In the genomic region with DNA sequence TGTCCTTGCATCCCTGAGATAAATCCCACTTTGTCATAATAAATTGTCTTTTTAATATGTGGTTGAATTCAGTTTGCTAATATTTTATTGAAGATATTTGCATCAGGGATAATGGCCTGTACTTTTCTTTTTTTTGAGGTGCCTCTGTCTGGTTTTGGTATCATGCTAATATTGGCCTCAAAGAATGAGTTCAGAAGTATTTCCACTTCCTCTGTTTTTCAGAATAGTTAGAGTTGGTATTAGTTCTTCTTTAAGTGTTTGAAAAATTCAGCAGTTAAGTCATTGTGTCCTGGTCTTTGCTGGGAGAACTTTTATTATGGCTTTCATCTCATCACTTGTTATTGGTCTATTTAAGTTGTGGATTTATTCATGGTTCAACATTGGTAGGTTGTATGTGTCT, we compare ENCODE assay signal across 17 cellular contexts.
DNase-seq lines count a peak whose midpoint lies in the region; ATAC-seq and TF ChIP-seq lines count a peak whose summit lies in the region.
"Had no signal": no experiment of that assay in that cellular context is flagged by ENCODE, and none has a peak within 500 bp of the region (broad histone marks: within the 10 kb centered on the region; RNA-seq: fewer than 3 reads in every experiment).

No MANE protein-coding gene starts in this region.

- H3K4me1 Mint-ChIP-seq in CD4-positive, alpha-beta memory T cell, result peaks cover 11 to 20% (median 15%) of the 10 kb centered on the region in 4 donors

- H3K79me2 ChIP-seq in Loucy (ENCODE audit: insufficient read depth, low read length), result no peaks in the 10 kb centered on the region

- peak overlapping the region in 3 of 7 donors; percentile 5 to 91 (median 60) for H3K27ac Mint-ChIP-seq in CD4-positive, alpha-beta memory T cell

- no peaks in the 10 kb centered on the region for H3F3A ChIP-seq in Loucy (ENCODE audit: low read depth)

- no peak for DNase-seq in CD4-positive, alpha-beta memory T cell
- DNase-seq in effector memory CD4-positive, alpha-beta T cell, result no peak
- DNase-seq in stimulated activated CD4-positive, alpha-beta T cell treated with anti-CD3 and anti-CD28 coated beads, Interleukin-4, amount 100 ng/mL, for 24 hours, result no peak
- DNase-seq in dermis blood vessel endothelial cell (no peak), T-helper 1 cell (no peak)
- DNase-seq: DMS79 treated with DMSO at 0.1 percent for 48 hours, HCEC 1CT, NCI-H1105, NCI-H1694 treated with DMSO at 0.1 percent for 48 hours, NCI-H345, NCI-H526 treated with DMSO at 0.1 percent for 48 hours, PC-3 had no signal

- peak overlapping the region; percentile 23 for H3K4me2 ChIP-seq in Loucy (ENCODE audit: low read depth, low read length, poor library complexity, severe bottlenecking)

- no peak overlapping the region for H3K9ac ChIP-seq in Loucy (ENCODE audit: low read depth, low read length, poor library complexity, severe bottlenecking)

- CTCF ChIA-PET in CD4-positive, alpha-beta memory T cell (lab: Charles Lee; ENCODE audit: partially characterized antibody), result no interaction called here

- no peaks in the 10 kb centered on the region for H3K9me2 ChIP-seq in Loucy (replicated peaks; ENCODE audit: low read depth, low read length)

- no peaks in the 10 kb centered on the region for H3K27me3 ChIP-seq in CD4-positive, alpha-beta memory T cell (ENCODE audit: insufficient read depth, low read length)
- H3K27me3 ChIP-seq in Loucy (ENCODE audit: insufficient read depth, low read length, poor library complexity, severe bottlenecking), result no peaks in the 10 kb centered on the region
- H3K27me3 ChIP-seq in effector memory CD4-positive, alpha-beta T cell (replicated peaks; ENCODE audit: control insufficient read depth, insufficient read depth, low read length, poor library complexity, severe bottlenecking), result no peaks in the 10 kb centered on the region

- no peaks in the 10 kb centered on the region for H3K9me3 ChIP-seq in CD4-positive, alpha-beta memory T cell (ENCODE audit: control insufficient read depth in 1 of 2, low read length in 2 of 2)
- no peaks in the 10 kb centered on the region for H3K9me3 ChIP-seq in Loucy (ENCODE audit: insufficient read depth, low read depth, low read length)
- H3K9me3 ChIP-seq in effector memory CD4-positive, alpha-beta T cell (ENCODE audit: control insufficient read depth, low read length), result no peaks in the 10 kb centered on the region

- TF ChIP-seq CTCF in Loucy (conservative IDR thresholded peaks at IDR 0.05; ENCODE audit: low read length), result no peak

- peak overlapping the region; percentile 78 to 94 (median 88) for H3K4me3 Mint-ChIP-seq in CD4-positive, alpha-beta memory T cell

- no peaks in the 10 kb centered on the region for H4K20me1 ChIP-seq in Loucy (ENCODE audit: insufficient read depth, low read length, poor library complexity, severe bottlenecking)

- no peaks in the 10 kb centered on the region for H3K27me3 Mint-ChIP-seq in CD4-positive, alpha-beta memory T cell

- no peaks in the 10 kb centered on the region for H3K9me3 Mint-ChIP-seq in CD4-positive, alpha-beta memory T cell

- no peak overlapping the region for H3K4me3 ChIP-seq in CD4-positive, alpha-beta memory T cell (ENCODE audit: low read length in 2 of 2)
- peak overlapping the region; percentile 38 for H3K4me3 ChIP-seq in Loucy (ENCODE audit: low read length, poor library complexity, severe bottlenecking)
- peak overlapping the region; percentile 22 for H3K4me3 ChIP-seq in effector memory CD4-positive, alpha-beta T cell (ENCODE audit: insufficient read depth, low read depth, low read length, poor library complexity, severe bottlenecking)
- H3K4me3 ChIP-seq: K562 had no signal

- H3K36me3 Mint-ChIP-seq in CD4-positive, alpha-beta memory T cell, result no peaks in the 10 kb centered on the region

- H3K4me1 ChIP-seq in CD4-positive, alpha-beta memory T cell (ENCODE audit: insufficient read depth, low read length), result peaks cover 14% of the 10 kb centered on the region
- H3K4me1 ChIP-seq in Loucy (ENCODE audit: insufficient read depth, low read length, poor library complexity, severe bottlenecking), result no peaks in the 10 kb centered on the region
- no peaks in the 10 kb centered on the region for H3K4me1 ChIP-seq in effector memory CD4-positive, alpha-beta T cell (ENCODE audit: control insufficient read depth, insufficient read depth, low read length, poor library complexity, severe bottlenecking)

- POLR2A ChIA-PET in CD4-positive, alpha-beta memory T cell (lab: Charles Lee; ENCODE audit: partially characterized antibody), result no interaction called here

- H2AFZ ChIP-seq in Loucy (ENCODE audit: low read length), result peak overlapping the region; percentile 33; the same call in 1 of the 2 replicates

- ATAC-seq in GM18511 (IDR thresholded peaks at IDR 0.05; ENCODE audit: unreplicated experiment), result peak; percentile 63
- ATAC-seq: K562, PC-3 had no signal

- intact Hi-C loops in CD4-positive, alpha-beta memory T cell (cut with micrococcal nuclease), result no loop called here

- no peaks in the 10 kb centered on the region for H3K36me3 ChIP-seq in CD4-positive, alpha-beta memory T cell (ENCODE audit: insufficient read depth, low read length)
- no peaks in the 10 kb centered on the region for H3K36me3 ChIP-seq in Loucy (ENCODE audit: insufficient read depth, low read length)
- no peaks in the 10 kb centered on the region for H3K36me3 ChIP-seq in effector memory CD4-positive, alpha-beta T cell (ENCODE audit: control insufficient read depth, insufficient read depth, low read length)

- H3K27ac ChIP-seq in CD4-positive, alpha-beta memory T cell (ENCODE audit: low read depth, low read length), result no peak overlapping the region
- H3K27ac ChIP-seq in effector memory CD4-positive, alpha-beta T cell (ENCODE audit: insufficient read depth, low read length, poor library complexity, severe bottlenecking), result no peak overlapping the region
- H3K27ac ChIP-seq: C4-2B, HL-60 had no signal

Comparison
In these comparisons a context has a peak if more than half of its experiments do, and no peak if none do; other contexts are left out.
1. H3K4me3 ChIP-seq: peak in Loucy (single experiment) and effector memory CD4-positive, alpha-beta T cell (single experiment); none in CD4-positive, alpha-beta memory T cell (0 of 2).